In genomic region chr9:11144750-11145149, GRCh38 we compare ENCODE assay signal across 28 cellular contexts.
"Had no signal": no experiment of that assay in that cellular context is flagged by ENCODE, and none has a peak within 500 bp of the region (broad histone marks: within the 10 kb centered on the region; RNA-seq: fewer than 3 reads in every experiment).

No MANE protein-coding gene starts in this region.

- H3K27ac ChIP-seq: brain microvascular endothelial cell, colonic mucosa, epithelial cell of prostate, esophagus squamous epithelium, gastroesophageal sphincter, heart right ventricle had no signal

- ATAC-seq: activated CD4-positive, alpha-beta T cell treated with anti-CD3 and anti-CD28 coated beads for 36 hours; activated T-cell treated with anti-CD3 and anti-CD28 coated beads, Interleukin-2, amount 50 U/mL, for 4 hours; activated T-helper 17 cell treated with anti-CD3 and anti-CD28 coated beads, Interleukin-2, amount 50 U/mL, for 72 hours; gastroesophageal sphincter; heart right ventricle had no signal

- H3K9me3 ChIP-seq: colonic mucosa, esophagus squamous epithelium, gastroesophageal sphincter, heart right ventricle had no signal

- DNase-seq: activated CD4-positive, alpha-beta memory T cell treated with anti-CD3 and anti-CD28 coated beads, Interleukin-2, amount 10 ng/mL, durations not matched to agents 7 days and 5 days; activated CD4-positive, alpha-beta T cell treated with anti-CD3 and anti-CD28 coated beads for 36 hours; activated CD4-positive, alpha-beta T cell treated with anti-CD3 and anti-CD28 coated beads, Interleukin-2, amount 10 ng/mL, durations not matched to agents 24 days and 14 days; activated CD4-positive, alpha-beta T cell treated with anti-CD3 and anti-CD28 coated beads, Interleukin-2, amount 50 U/mL, for 4 hours; activated CD4-positive, CD25-positive, alpha-beta regulatory T cell; activated CD4-positive, CD25-positive, alpha-beta regulatory T cell treated with anti-CD3 and anti-CD28 coated beads, Interleukin-2, amount 50 U/mL, for 72 hours; activated CD8-positive, alpha-beta memory T cell treated with anti-CD3 and anti-CD28 coated beads, Interleukin-2, amount 50 U/mL, for 48 hours; activated effector memory CD4-positive, alpha-beta T cell treated with Interleukin-2 at 50 U/mL for 16 hours; activated gamma-delta T cell treated with Interleukin-2 at 50 U/mL for 16 hours; activated naive CD4-positive, alpha-beta T cell treated with anti-CD3 and anti-CD28 coated beads, Interleukin-2, amount 50 U/mL, for 16 hours; activated naive CD4-positive, alpha-beta T cell treated with Interleukin-2 at 50 U/mL for 16 hours; activated T-cell treated with anti-CD3 and anti-CD28 coated beads, Interleukin-2, amount 50 U/mL, for 4 hours; amniotic stem cell; anterior cingulate cortex; brain microvascular endothelial cell; colonic mucosa; effector CD8-positive, alpha-beta T cell; esophagus squamous epithelium; foreskin melanocyte; heart right ventricle; T-helper 2 cell had no signal

- H3K4me1 ChIP-seq: colonic mucosa, esophagus squamous epithelium, gastroesophageal sphincter, heart right ventricle had no signal

- FAIRE-seq: astrocyte, bronchial epithelial cell, endometrium, endothelial cell of umbilical vein had no signal

- H3K36me3 ChIP-seq: brain microvascular endothelial cell, colonic mucosa, esophagus squamous epithelium, gastroesophageal sphincter, heart right ventricle had no signal

- H3K4me3 ChIP-seq: colonic mucosa, esophagus squamous epithelium, gastroesophageal sphincter, heart right ventricle had no signal
